16 cellular contexts compared by ENCODE assay signal in the genomic region with DNA sequence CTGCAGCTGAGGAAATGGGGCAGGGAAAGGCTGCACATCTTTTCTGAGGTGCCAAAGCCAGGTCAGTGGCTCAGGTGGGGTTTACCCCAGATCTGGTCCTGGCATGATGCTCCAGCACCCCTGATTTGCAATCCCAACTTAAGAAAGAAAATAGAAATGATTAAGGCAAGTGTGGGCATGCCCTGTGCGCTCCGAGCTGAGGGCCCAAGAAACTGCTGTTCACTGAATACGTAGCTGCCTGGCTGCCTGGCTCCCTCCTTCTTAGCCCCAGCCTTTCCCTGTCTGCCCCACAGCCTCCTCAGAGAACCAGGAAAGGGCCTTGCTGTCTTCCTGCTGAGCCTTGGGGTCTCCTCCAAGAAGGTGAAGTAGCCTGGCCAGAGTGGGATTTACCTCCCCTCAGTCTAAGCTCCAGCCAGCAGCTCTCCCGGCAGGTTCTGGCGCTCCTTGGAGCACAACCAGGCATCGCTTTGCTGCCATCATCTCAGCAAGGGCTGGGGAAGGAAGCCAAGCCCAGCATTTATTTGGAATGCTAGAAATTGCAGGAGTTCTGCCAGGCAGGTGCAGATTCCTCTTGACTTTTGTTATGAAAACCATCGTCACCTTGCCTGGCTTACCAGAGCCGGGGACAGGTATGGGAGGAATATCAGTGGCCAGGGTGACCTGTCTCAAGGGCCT. TPM values are rescaled to one million over a fixed set of nuclear protein-coding genes. Genes with fewer than 3 reads are reported as not detected.
A peak's percentile ranks its signal among the peaks of the same experiment; 100 is the strongest.
DNase-seq lines count a peak whose midpoint lies in the region; ATAC-seq and TF ChIP-seq lines count a peak whose summit lies in the region.
"Had no signal": no experiment of that assay in that cellular context is flagged by ENCODE, and none has a peak within 500 bp of the region (broad histone marks: within the 10 kb centered on the region; RNA-seq: fewer than 3 reads in every experiment).

No MANE protein-coding gene starts in this region.

- H3K27me3 Mint-ChIP-seq in CD8-positive, alpha-beta T cell (ENCODE audit: low read depth), result no peaks in the 10 kb centered on the region

- intact Hi-C loops in CD8-positive, alpha-beta T cell (cut with DNase I, micrococcal nuclease), result no loop called here

- no peaks in the 10 kb centered on the region for H3K9me3 ChIP-seq in CD8-positive, alpha-beta T cell (ENCODE audit: low read length)
- H3K9me3 ChIP-seq: ascending aorta had no signal

- no peak overlapping the region for H3K4me3 Mint-ChIP-seq in CD8-positive, alpha-beta T cell
- H3K4me3 Mint-ChIP-seq: nephron progenitor cell had no signal

- no peak for TF ChIP-seq CTCF in CD8-positive, alpha-beta T cell (IDR thresholded peaks at IDR 0.05)
- TF ChIP-seq CTCF in VCaP (conservative IDR thresholded peaks at IDR 0.05) (no peak), foreskin keratinocyte (conservative IDR thresholded peaks at IDR 0.05) (no peak)

- peak overlapping the region; percentile 77 for H3K27ac Mint-ChIP-seq in CD8-positive, alpha-beta T cell
- H3K27ac Mint-ChIP-seq: nephron progenitor cell had no signal

- H3K36me3 Mint-ChIP-seq in CD8-positive, alpha-beta T cell, result peaks cover 44% of the 10 kb centered on the region

- H3K27ac ChIP-seq in CD8-positive, alpha-beta T cell (ENCODE audit: low read depth, low read length), result no peak overlapping the region
- H3K27ac ChIP-seq in VCaP (peak overlapping the region; percentile 53), foreskin keratinocyte (no peak overlapping the region)
- H3K27ac ChIP-seq: ascending aorta had no signal

- H3K36me3 ChIP-seq in CD8-positive, alpha-beta T cell (ENCODE audit: insufficient read depth, low read length), result peaks cover 11% of the 10 kb centered on the region

- H3K9me3 Mint-ChIP-seq in CD8-positive, alpha-beta T cell, result no peaks in the 10 kb centered on the region
- H3K9me3 Mint-ChIP-seq: nephron progenitor cell had no signal

- peaks cover 2% of the 10 kb centered on the region for H3K4me1 ChIP-seq in CD8-positive, alpha-beta T cell (ENCODE audit: insufficient read depth, low read length)
- peaks cover 7% of the 10 kb centered on the region for H3K4me1 ChIP-seq in foreskin keratinocyte

- no peak for DNase-seq in CD8-positive, alpha-beta T cell
- DNase-seq in NCI-H2029 (lab: John Stamatoyannopoulos, UW) (peak; percentile 45), foreskin keratinocyte (peak; percentile 20 to 30), HuH-7.5 (ENCODE audit: low spot score) (no peak), kidney tubule cell (ENCODE audit: low spot score) (no peak), T-helper 2 cell (no peak)
- DNase-seq: activated CD4-positive, CD25-positive, alpha-beta regulatory T cell; activated gamma-delta T cell; GDM1; NCI-H526 treated with DMSO at 0.1 percent for 48 hours; nephron progenitor cell; stimulated activated CD4-positive, alpha-beta T cell treated with anti-CD3 and anti-CD28 coated beads, Interleukin-1b, Interleukin-23, amount 100 ng/mL, for 48 hours had no signal

- H3K4me1 Mint-ChIP-seq in CD8-positive, alpha-beta T cell (ENCODE audit: low read depth), result peaks cover 22% of the 10 kb centered on the region

- H3K4me3 ChIP-seq in CD8-positive, alpha-beta T cell (ENCODE audit: low read depth, low read length), result no peak overlapping the region
- H3K4me3 ChIP-seq: ascending aorta had no signal

- CTCF ChIA-PET in CD8-positive, alpha-beta T cell (lab: Charles Lee), result interaction anchor here (0.6 to 1.5 kb wide), 3 partner anchors 44 to 140 kb away, joined by 3 to 6 read pairs (median 3); no protein-coding TSS in a partner anchor

- POLR2A ChIA-PET in CD8-positive, alpha-beta T cell (lab: Charles Lee), result interaction anchor here (1.6 kb wide), 1 partner anchor 11 kb away, joined by 4 read pairs; no protein-coding TSS in a partner anchor

- no peak for ATAC-seq in CD8-positive, alpha-beta T cell
- ATAC-seq in foreskin keratinocyte (peak; percentile 48), GM21717 (IDR thresholded peaks at IDR 0.05; ENCODE audit: unreplicated experiment) (no peak)
- ATAC-seq: Panc1 had no signal

- H3K27me3 ChIP-seq in CD8-positive, alpha-beta T cell (ENCODE audit: insufficient read depth, low read length), result no peaks in the 10 kb centered on the region
- peaks cover 2% of the 10 kb centered on the region for H3K27me3 ChIP-seq in foreskin keratinocyte
- H3K27me3 ChIP-seq: ascending aorta had no signal

RNA-seq across cellular contexts. Expression of a gene that starts 51.3 kb away (rescaled TPM):
- total RNA-seq in CD8-positive, alpha-beta T cell, result 10 to 100 TPM; 18.9 to 20.2 TPM
- 52.7 and 53.3 TPM in 2 replicates for total RNA-seq in foreskin keratinocyte
- 55.2 and 63.1 TPM in 2 replicates for polyA plus RNA-seq in foreskin keratinocyte

Comparison
In these comparisons a context has a peak if more than half of its experiments do, and no peak if none do; other contexts are left out.
1. DNase-seq: peak in NCI-H2029 (single experiment) and foreskin keratinocyte (2 of 2); none in CD8-positive, alpha-beta T cell (0 of 7), HuH-7.5 (single experiment), kidney tubule cell (single experiment) and T-helper 2 cell (0 of 5).